In genomic region chr6:90645634-90646033, GRCh38 we compare ENCODE assay signal across 21 cellular contexts. TPM values are rescaled to one million over a fixed set of nuclear protein-coding genes. Genes with fewer than 3 reads are reported as not detected.
A peak's percentile ranks its signal among the peaks of the same experiment; 100 is the strongest.
DNase-seq lines count a peak whose midpoint lies in the region; FAIRE-seq and TF ChIP-seq lines count a peak whose summit lies in the region.
"Had no signal": no experiment of that assay in that cellular context is flagged by ENCODE, and none has a peak within 500 bp of the region (broad histone marks: within the 10 kb centered on the region; RNA-seq: fewer than 3 reads in every experiment).

No MANE protein-coding gene starts in this region.

- peak overlapping the region; percentile 27 for H3K27ac Mint-ChIP-seq in astrocyte (ENCODE audit: unreplicated experiment)

- H3K27me3 Mint-ChIP-seq in astrocyte (ENCODE audit: low read depth, unreplicated experiment) = no peaks in the 10 kb centered on the region

- H2BK120ac ChIP-seq in mesendoderm (ENCODE audit: low read depth, low read length) = no peak overlapping the region

- H3K27me3 ChIP-seq in astrocyte (ENCODE audit: insufficient read depth, low read length) (no peaks in the 10 kb centered on the region), mesendoderm (ENCODE audit: insufficient read depth, low read length, poor library complexity) (no peaks in the 10 kb centered on the region)
- H3K27me3 ChIP-seq: Peyer's patch had no signal

- no peaks in the 10 kb centered on the region for H3K79me1 ChIP-seq in mesendoderm (ENCODE audit: low read length)

- H3K23ac ChIP-seq in mesendoderm (ENCODE audit: low read length) = no peak overlapping the region

- H3K4me2 ChIP-seq in astrocyte (ENCODE audit: low read length) (no peak overlapping the region), mesendoderm (ENCODE audit: low read length) (no peak overlapping the region)
- H3K4me2 ChIP-seq: SK-N-SH had no signal

- H3K56ac ChIP-seq in mesendoderm (ENCODE audit: low read length) = no peak overlapping the region

- H3K4me1 ChIP-seq in astrocyte (ENCODE audit: insufficient read depth, low read length) = no peaks in the 10 kb centered on the region
- no peaks in the 10 kb centered on the region for H3K4me1 ChIP-seq in mesendoderm (ENCODE audit: control insufficient read depth, low read depth, low read length)
- H3K4me1 ChIP-seq: Peyer's patch had no signal

- no peak overlapping the region for H3K4me3 ChIP-seq in astrocyte (ENCODE audit: insufficient read depth, low read depth, low read length)
- H3K4me3 ChIP-seq in mesendoderm (ENCODE audit: low read length) = no peak overlapping the region
- H3K4me3 ChIP-seq: Peyer's patch had no signal

- no CpG with 5 or more reads among the region's 4 CpGs for WGBS in mesendoderm (ENCODE audit: extremely low coverage, insufficient coverage, low lambda C conversion rate)

- H3K9me3 Mint-ChIP-seq in astrocyte (ENCODE audit: unreplicated experiment) = no peaks in the 10 kb centered on the region

- no peak overlapping the region for H4K5ac ChIP-seq in mesendoderm (ENCODE audit: low read length)

- H3K9ac ChIP-seq in astrocyte (ENCODE audit: low read length) (no peak overlapping the region), mesendoderm (ENCODE audit: low read length) (no peak overlapping the region)
- H3K9ac ChIP-seq: SK-N-SH had no signal

- H3K9me3 ChIP-seq in astrocyte (ENCODE audit: insufficient read depth, low read depth, low read length) = no peaks in the 10 kb centered on the region
- H3K9me3 ChIP-seq: Peyer's patch, SK-N-SH had no signal

- no peak for FAIRE-seq in astrocyte (lab: Jason Lieb, UNC)
- no peak for FAIRE-seq in urothelium cell line (lab: Jason Lieb, UNC)
- FAIRE-seq: G401.6, H1 had no signal

- DNase-seq in DMS53 (lab: John Stamatoyannopoulos, UW) (peak; percentile 8), DMS53 treated with DMSO at 0.1 percent for 48 hours (lab: John Stamatoyannopoulos, UW; ENCODE audit: unreplicated experiment) (no peak), astrocyte (ENCODE audit: low read depth) (no peak), mesendoderm (no peak), urothelium cell line (ENCODE audit: low spot score) (peak; percentile 19), DMS114 treated with DMSO at 0.1 percent for 48 hours (lab: John Stamatoyannopoulos, UW; ENCODE audit: unreplicated experiment) (no peak), RKO (ENCODE audit: low spot score) (no peak), NCI-H748 (lab: John Stamatoyannopoulos, UW; ENCODE audit: unreplicated experiment) (no peak)
- DNase-seq: ACHN, HCEC 1CT, Karpas-422, NCI-H1092 treated with DMSO at 0.1 percent for 48 hours, NCI-H1436, NCI-H187 treated with DMSO at 0.1 percent for 48 hours, NCI-H446, NCI-H526, Peyer's patch, SK-N-SH had no signal

- H2AK5ac ChIP-seq in mesendoderm (ENCODE audit: low read length) = no peak overlapping the region

- H3K36me3 ChIP-seq in astrocyte (ENCODE audit: insufficient read depth, low read length) (no peaks in the 10 kb centered on the region), mesendoderm (ENCODE audit: control insufficient read depth, insufficient read depth, low read length) (no peaks in the 10 kb centered on the region)
- H3K36me3 ChIP-seq: Peyer's patch had no signal

- no peak for TF ChIP-seq CTCF in astrocyte (IDR thresholded peaks at IDR 0.05; ENCODE audit: insufficient read depth, low read depth, low read length)

- no peak overlapping the region for H2BK15ac ChIP-seq in mesendoderm (replicated peaks; ENCODE audit: low read depth)

- H2AFZ ChIP-seq in astrocyte (ENCODE audit: low read depth, low read length) = no peak overlapping the region

- H3K79me2 ChIP-seq in astrocyte (ENCODE audit: insufficient read depth, low read length) = no peaks in the 10 kb centered on the region
- H3K79me2 ChIP-seq in mesendoderm (ENCODE audit: control insufficient read depth, insufficient read depth, low read length) = no peaks in the 10 kb centered on the region

- no peak overlapping the region for H2BK5ac ChIP-seq in mesendoderm (ENCODE audit: low read length)

- H3K27ac ChIP-seq in astrocyte (ENCODE audit: low read depth, low read length) (no peak overlapping the region), mesendoderm (ENCODE audit: low read depth, low read length) (no peak overlapping the region)
- H3K27ac ChIP-seq: 22Rv1, Peyer's patch had no signal

- no peak overlapping the region for H3K4ac ChIP-seq in mesendoderm (ENCODE audit: low read depth, low read length)

- peak overlapping the region; percentile 76 for H4K8ac ChIP-seq in mesendoderm (ENCODE audit: low read depth, low read length)

- peaks cover 6% of the 10 kb centered on the region for H3K4me1 Mint-ChIP-seq in astrocyte (ENCODE audit: low read depth, unreplicated experiment)

- H3K18ac ChIP-seq in mesendoderm (ENCODE audit: low read length) = no peak overlapping the region

- no peaks in the 10 kb centered on the region for H4K20me1 ChIP-seq in astrocyte (ENCODE audit: insufficient read depth, low read length)

- no peak overlapping the region for H3K4me3 Mint-ChIP-seq in astrocyte (ENCODE audit: unreplicated experiment)

- H3K36me3 Mint-ChIP-seq in astrocyte (ENCODE audit: low read depth, unreplicated experiment) = no peaks in the 10 kb centered on the region

RNA-seq across cellular contexts. Expression of gene MAP3K7, which starts 58.8 kb away (rescaled TPM):
- 33.4 and 33.8 TPM in 2 replicates for total RNA-seq in astrocyte
- 27.5 TPM for polyA plus RNA-seq in mesendoderm (2013, experiment 1 of 2)
- polyA plus RNA-seq in mesendoderm (2013, experiment 2 of 2) = 27.8 TPM

Comparison
In these comparisons a context has a peak if more than half of its experiments do, and no peak if none do; other contexts are left out.
1. DNase-seq: peak in DMS53 (single experiment) and urothelium cell line (single experiment); none in DMS53 treated with DMSO at 0.1 percent for 48 hours (single experiment), astrocyte (single experiment), mesendoderm (single experiment), DMS114 treated with DMSO at 0.1 percent for 48 hours (single experiment), RKO (single experiment) and NCI-H748 (single experiment).